Comparison of ENCODE assay signal across 1 cellular context in the genomic region with DNA sequence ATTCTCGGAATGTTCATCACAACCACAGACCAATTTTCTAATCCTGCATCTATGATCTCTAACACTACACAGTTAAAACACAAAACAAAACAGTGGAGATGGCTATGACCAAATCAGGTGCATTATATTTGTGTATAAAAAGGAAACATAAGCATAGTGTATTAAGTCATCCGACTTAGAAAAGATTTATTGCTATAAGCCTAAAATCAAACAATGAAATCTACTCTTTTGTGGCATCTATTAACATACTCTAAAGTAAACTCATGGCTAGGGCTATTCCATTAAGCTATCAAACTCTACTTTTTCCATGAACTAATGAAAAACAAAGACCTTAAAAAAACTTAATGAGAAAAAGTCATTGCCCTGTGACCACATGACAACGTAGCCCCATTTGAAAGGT.
TF ChIP-seq lines count a peak whose summit lies in the region.

No MANE protein-coding gene starts in this region.

TF ChIP-seq in HEK293, 187 proteins besides CTCF, POLR2A, EP300 and RAD21 (continued from another document):
- TF ChIP-seq, protein P1, sequence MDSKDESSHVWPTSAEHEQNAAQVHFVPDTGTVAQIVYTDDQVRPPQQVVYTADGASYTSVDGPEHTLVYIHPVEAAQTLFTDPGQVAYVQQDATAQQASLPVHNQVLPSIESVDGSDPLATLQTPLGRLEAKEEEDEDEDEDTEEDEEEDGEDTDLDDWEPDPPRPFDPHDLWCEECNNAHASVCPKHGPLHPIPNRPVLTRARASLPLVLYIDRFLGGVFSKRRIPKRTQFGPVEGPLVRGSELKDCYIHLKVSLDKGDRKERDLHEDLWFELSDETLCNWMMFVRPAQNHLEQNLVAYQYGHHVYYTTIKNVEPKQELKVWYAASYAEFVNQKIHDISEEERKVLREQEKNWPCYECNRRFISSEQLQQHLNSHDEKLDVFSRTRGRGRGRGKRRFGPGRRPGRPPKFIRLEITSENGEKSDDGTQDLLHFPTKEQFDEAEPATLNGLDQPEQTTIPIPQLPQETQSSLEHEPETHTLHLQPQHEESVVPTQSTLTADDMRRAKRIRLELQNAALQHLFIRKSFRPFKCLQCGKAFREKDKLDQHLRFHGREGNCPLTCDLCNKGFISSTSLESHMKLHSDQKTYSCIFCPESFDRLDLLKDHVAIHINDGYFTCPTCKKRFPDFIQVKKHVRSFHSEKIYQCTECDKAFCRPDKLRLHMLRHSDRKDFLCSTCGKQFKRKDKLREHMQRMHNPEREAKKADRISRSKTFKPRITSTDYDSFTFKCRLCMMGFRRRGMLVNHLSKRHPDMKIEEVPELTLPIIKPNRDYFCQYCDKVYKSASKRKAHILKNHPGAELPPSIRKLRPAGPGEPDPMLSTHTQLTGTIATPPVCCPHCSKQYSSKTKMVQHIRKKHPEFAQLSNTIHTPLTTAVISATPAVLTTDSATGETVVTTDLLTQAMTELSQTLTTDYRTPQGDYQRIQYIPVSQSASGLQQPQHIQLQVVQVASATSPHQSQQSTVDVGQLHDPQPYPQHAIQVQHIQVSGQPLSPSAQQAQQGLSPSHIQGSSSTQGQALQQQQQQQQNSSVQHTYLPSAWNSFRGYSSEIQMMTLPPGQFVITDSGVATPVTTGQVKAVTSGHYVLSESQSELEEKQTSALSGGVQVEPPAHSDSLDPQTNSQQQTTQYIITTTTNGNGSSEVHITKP (tag by site-specific recombination; IDR thresholded peaks at IDR 0.05), result 0 out of 2 replicates have a peak, but pooled peaks have one; percentile 10
- TF ChIP-seq GLIS1 (tag by site-specific recombination; IDR thresholded peaks at IDR 0.05), result no peak
- no peak for TF ChIP-seq ZNF707 (tag by site-specific recombination; IDR thresholded peaks at IDR 0.05)
- TF ChIP-seq, protein P2, sequence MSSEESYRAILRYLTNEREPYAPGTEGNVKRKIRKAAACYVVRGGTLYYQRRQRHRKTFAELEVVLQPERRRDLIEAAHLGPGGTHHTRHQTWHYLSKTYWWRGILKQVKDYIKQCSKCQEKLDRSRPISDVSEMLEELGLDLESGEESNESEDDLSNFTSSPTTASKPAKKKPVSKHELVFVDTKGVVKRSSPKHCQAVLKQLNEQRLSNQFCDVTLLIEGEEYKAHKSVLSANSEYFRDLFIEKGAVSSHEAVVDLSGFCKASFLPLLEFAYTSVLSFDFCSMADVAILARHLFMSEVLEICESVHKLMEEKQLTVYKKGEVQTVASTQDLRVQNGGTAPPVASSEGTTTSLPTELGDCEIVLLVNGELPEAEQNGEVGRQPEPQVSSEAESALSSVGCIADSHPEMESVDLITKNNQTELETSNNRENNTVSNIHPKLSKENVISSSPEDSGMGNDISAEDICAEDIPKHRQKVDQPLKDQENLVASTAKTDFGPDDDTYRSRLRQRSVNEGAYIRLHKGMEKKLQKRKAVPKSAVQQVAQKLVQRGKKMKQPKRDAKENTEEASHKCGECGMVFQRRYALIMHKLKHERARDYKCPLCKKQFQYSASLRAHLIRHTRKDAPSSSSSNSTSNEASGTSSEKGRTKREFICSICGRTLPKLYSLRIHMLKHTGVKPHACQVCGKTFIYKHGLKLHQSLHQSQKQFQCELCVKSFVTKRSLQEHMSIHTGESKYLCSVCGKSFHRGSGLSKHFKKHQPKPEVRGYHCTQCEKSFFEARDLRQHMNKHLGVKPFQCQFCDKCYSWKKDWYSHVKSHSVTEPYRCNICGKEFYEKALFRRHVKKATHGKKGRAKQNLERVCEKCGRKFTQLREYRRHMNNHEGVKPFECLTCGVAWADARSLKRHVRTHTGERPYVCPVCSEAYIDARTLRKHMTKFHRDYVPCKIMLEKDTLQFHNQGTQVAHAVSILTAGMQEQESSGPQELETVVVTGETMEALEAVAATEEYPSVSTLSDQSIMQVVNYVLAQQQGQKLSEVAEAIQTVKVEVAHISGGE (tag by site-specific recombination; conservative IDR thresholded peaks at IDR 0.05; ENCODE audit: low read depth), result no peak
- TF ChIP-seq, protein P3, sequence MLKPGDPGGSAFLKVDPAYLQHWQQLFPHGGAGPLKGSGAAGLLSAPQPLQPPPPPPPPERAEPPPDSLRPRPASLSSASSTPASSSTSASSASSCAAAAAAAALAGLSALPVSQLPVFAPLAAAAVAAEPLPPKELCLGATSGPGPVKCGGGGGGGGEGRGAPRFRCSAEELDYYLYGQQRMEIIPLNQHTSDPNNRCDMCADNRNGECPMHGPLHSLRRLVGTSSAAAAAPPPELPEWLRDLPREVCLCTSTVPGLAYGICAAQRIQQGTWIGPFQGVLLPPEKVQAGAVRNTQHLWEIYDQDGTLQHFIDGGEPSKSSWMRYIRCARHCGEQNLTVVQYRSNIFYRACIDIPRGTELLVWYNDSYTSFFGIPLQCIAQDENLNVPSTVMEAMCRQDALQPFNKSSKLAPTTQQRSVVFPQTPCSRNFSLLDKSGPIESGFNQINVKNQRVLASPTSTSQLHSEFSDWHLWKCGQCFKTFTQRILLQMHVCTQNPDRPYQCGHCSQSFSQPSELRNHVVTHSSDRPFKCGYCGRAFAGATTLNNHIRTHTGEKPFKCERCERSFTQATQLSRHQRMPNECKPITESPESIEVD (tag by site-specific recombination; IDR thresholded peaks at IDR 0.05), result peak; percentile 89
- no peak for TF ChIP-seq ZNF266 (tag by site-specific recombination; IDR thresholded peaks at IDR 0.05; ENCODE audit: low read depth)
